ENCODE assay signal across 13 cellular contexts in genomic region chr2:9980520-9980919, GRCh38. TPM values are rescaled to one million over a fixed set of nuclear protein-coding genes. Genes with fewer than 3 reads are reported as not detected.
A peak's percentile ranks its signal among the peaks of the same experiment; 100 is the strongest.
DNase-seq lines count a peak whose midpoint lies in the region; ATAC-seq, FAIRE-seq and TF ChIP-seq lines count a peak whose summit lies in the region.
"Had no signal": no experiment of that assay in that cellular context is flagged by ENCODE, and none has a peak within 500 bp of the region (broad histone marks: within the 10 kb centered on the region; RNA-seq: fewer than 3 reads in every experiment).

No MANE protein-coding gene starts in this region.

- H3K4me3 Mint-ChIP-seq in MCF 10A (ENCODE audit: unreplicated experiment), result no peak overlapping the region
- no peak overlapping the region for H3K4me3 Mint-ChIP-seq in glutamatergic neuron (ENCODE audit: unreplicated experiment)

- no peaks in the 10 kb centered on the region for H3K9me3 ChIP-seq in breast epithelium

- H3K27ac Mint-ChIP-seq in MCF 10A (ENCODE audit: low read depth, unreplicated experiment) (no peak overlapping the region), glutamatergic neuron (ENCODE audit: unreplicated experiment) (no peak overlapping the region)

- H3K27me3 Mint-ChIP-seq in MCF 10A (ENCODE audit: insufficient read depth, unreplicated experiment), result no peaks in the 10 kb centered on the region
- H3K27me3 Mint-ChIP-seq in glutamatergic neuron (ENCODE audit: unreplicated experiment), result no peaks in the 10 kb centered on the region

- H3K36me3 Mint-ChIP-seq in MCF 10A (ENCODE audit: insufficient read depth, unreplicated experiment), result peaks cover 6% of the 10 kb centered on the region
- H3K36me3 Mint-ChIP-seq in glutamatergic neuron (ENCODE audit: unreplicated experiment), result no peaks in the 10 kb centered on the region

- H3K4me3 ChIP-seq in breast epithelium (no peak overlapping the region), fibroblast of mammary gland (ENCODE audit: control insufficient read depth, low read depth, low read length) (no peak overlapping the region)

- no peak for FAIRE-seq in HTR-8/SVneo (lab: Jason Lieb, UNC)

- CTCF ChIA-PET in MCF 10A (lab: Yijun Ruan, JAX), result interaction anchor here (7.8 kb wide), 1 partner anchor 66 kb away, joined by 81 read pairs; no protein-coding TSS in a partner anchor

- H3K27ac ChIP-seq in breast epithelium, result peak overlapping the region; percentile 50 to 52

- intact Hi-C loops in breast epithelium (cut with DNase I; ENCODE audit: low total_unique reads) (loop anchor here (5.0 kb wide), 1 partner anchor 62 kb away; the partner anchor contains the start of gene KLF11), MCF 10A (cut with micrococcal nuclease) (no loop called here)

- POLR2A ChIA-PET in MCF 10A (lab: Yijun Ruan, JAX), result no interaction called here

- TF ChIP-seq CTCF in breast epithelium (IDR thresholded peaks at IDR 0.05) (no peak), MCF 10A (IDR thresholded peaks at IDR 0.05; ENCODE audit: unreplicated experiment) (no peak), fibroblast of mammary gland (conservative IDR thresholded peaks at IDR 0.05; ENCODE audit: control insufficient read depth, insufficient read depth, low read depth, low read length) (no peak), glutamatergic neuron (IDR thresholded peaks at IDR 0.05; ENCODE audit: partially characterized antibody, unreplicated experiment) (no peak)

- peaks cover 4 to 8% of the 10 kb centered on the region in 2 donors for H3K4me1 ChIP-seq in breast epithelium

- no peaks in the 10 kb centered on the region for H3K36me3 ChIP-seq in breast epithelium

- DNase-seq in breast epithelium (ENCODE audit: low spot score in 2 of 2) (no peak), MCF 10A (ENCODE audit: unreplicated experiment) (no peak), HTR-8/SVneo (ENCODE audit: insufficient read length, low spot score) (peak; percentile 20), fibroblast of mammary gland (ENCODE audit: low read depth) (peak; percentile 49), glutamatergic neuron (no peak), T-helper 9 cell (no peak)
- DNase-seq in activated CD8-positive, alpha-beta memory T cell treated with anti-CD3 and anti-CD28 coated beads, Interleukin-2, amount 50 U/mL, for 4 hours, result no peak
- DNase-seq: COR-L47, Kasumi-1, NCI-H1105, NCI-H1694, NCI-H524 had no signal

- no TSS peak for BruUV-seq in MCF 10A (replicated peaks; lab: Mats Ljungman, UMichigan)

- ATAC-seq in HG03571 (IDR thresholded peaks at IDR 0.05; ENCODE audit: unreplicated experiment), result no peak

- H3K9me3 Mint-ChIP-seq in MCF 10A (ENCODE audit: unreplicated experiment), result no peaks in the 10 kb centered on the region
- no peaks in the 10 kb centered on the region for H3K9me3 Mint-ChIP-seq in glutamatergic neuron (ENCODE audit: unreplicated experiment)

- H3K27me3 ChIP-seq in breast epithelium, result no peaks in the 10 kb centered on the region

- H3K4me1 Mint-ChIP-seq in MCF 10A (ENCODE audit: insufficient read depth, unreplicated experiment), result peaks cover 13% of the 10 kb centered on the region
- peaks cover 6% of the 10 kb centered on the region for H3K4me1 Mint-ChIP-seq in glutamatergic neuron (ENCODE audit: low read depth, unreplicated experiment)

- TF ChIP-seq POLR2A in breast epithelium (IDR thresholded peaks at IDR 0.05), result no peak

RNA-seq across cellular contexts. Expression of gene GRHL1, which starts 29.0 kb away (rescaled TPM):
- total RNA-seq in breast epithelium (10 to 100 TPM in 2 of 3 donors, 1 to 10 TPM in 1; 2.1 to 86.3 (median 40.0) TPM), MCF 10A (2022) (0.96 and 2.0 TPM in 2 replicates), glutamatergic neuron (ENCODE audit: unreplicated experiment) (4.3 TPM)

Comparison
In these comparisons a context has a peak if more than half of its experiments do, and no peak if none do; other contexts are left out.
1. DNase-seq: peak in HTR-8/SVneo (single experiment) and fibroblast of mammary gland (single experiment); none in breast epithelium (0 of 2), MCF 10A (single experiment), activated CD8-positive, alpha-beta memory T cell treated with anti-CD3 and anti-CD28 coated beads, Interleukin-2, amount 50 U/mL, for 4 hours (single experiment), glutamatergic neuron (single experiment) and T-helper 9 cell (single experiment).